Comparison of ENCODE assay signal across 8 cellular contexts in genomic region chr9:98248737-98249474, GRCh38.
DNase-seq lines count a peak whose midpoint lies in the region; ATAC-seq, FAIRE-seq and TF ChIP-seq lines count a peak whose summit lies in the region.

No MANE protein-coding gene starts in this region.

- no peak for ATAC-seq in HG03521 (IDR thresholded peaks at IDR 0.05; ENCODE audit: unreplicated experiment)

- FAIRE-seq in D721Med (lab: Jason Lieb, UNC) = no peak

- DNase-seq in GM04503 (ENCODE audit: low read depth) (peak; percentile 49), SW480 (ENCODE audit: low spot score) (peak; percentile 68), fibroblast of peridontal ligament (ENCODE audit: extremely low read depth) (peak; percentile 86), retinal pigment epithelial cell (ENCODE audit: low read depth) (peak; percentile 97), D721Med (ENCODE audit: insufficient read length, low spot score) (no peak), cerebellar nuclear complex (lab: John Stamatoyannopoulos, UW) (no peak), midbrain (lab: John Stamatoyannopoulos, UW) (no peak)

- H3K4me3 ChIP-seq in retinal pigment epithelial cell (ENCODE audit: low read length) = no peak overlapping the region

- TF ChIP-seq CTCF in retinal pigment epithelial cell (conservative IDR thresholded peaks at IDR 0.05; ENCODE audit: low read depth, low read length) = no peak
- no peak for TF ChIP-seq CTCF in D721Med (IDR thresholded peaks at IDR 0.05; ENCODE audit: insufficient read depth, missing control alignments)

Comparison
In these comparisons a context has a peak if more than half of its experiments do, and no peak if none do; other contexts are left out.
1. DNase-seq: peak in GM04503 (single experiment), SW480 (single experiment), fibroblast of peridontal ligament (single experiment) and retinal pigment epithelial cell (single experiment); none in D721Med (single experiment), cerebellar nuclear complex (0 of 2) and midbrain (single experiment).